Comparison of ENCODE assay signal across 29 cellular contexts in the genomic region with DNA sequence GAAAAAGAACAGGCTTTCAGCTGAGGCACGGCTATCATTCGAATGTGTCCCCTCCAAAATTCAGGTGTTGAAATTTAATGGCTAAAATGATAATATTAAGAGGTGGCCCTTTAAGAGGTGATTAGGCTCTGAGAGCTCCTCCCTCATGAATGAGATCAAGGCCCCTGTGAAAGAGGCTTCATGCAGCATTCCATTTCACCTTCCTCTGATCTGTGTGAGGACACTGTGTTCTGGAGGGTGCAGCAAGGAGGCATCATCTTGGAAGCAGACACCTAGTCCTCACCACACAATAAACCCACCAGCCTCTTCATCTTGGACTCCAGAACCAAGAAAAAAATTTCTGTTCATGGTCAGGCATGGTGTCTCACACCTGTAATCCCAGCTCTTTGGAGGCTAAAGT. TPM values are rescaled to one million over a fixed set of nuclear protein-coding genes. Genes with fewer than 3 reads are reported as not detected.
"Had no signal": no experiment of that assay in that cellular context is flagged by ENCODE, and none has a peak within 500 bp of the region (broad histone marks: within the 10 kb centered on the region; RNA-seq: fewer than 3 reads in every experiment).

No MANE protein-coding gene starts in this region.

- ATAC-seq: naive thymus-derived CD4-positive, alpha-beta T cell; psoas muscle; right lobe of liver; stimulated activated naive CD8-positive, alpha-beta T cell treated with anti-CD3 and anti-CD28 coated beads, Interleukin-15, amount 100 ng/mL, for 72 hours had no signal

- H3K27ac Mint-ChIP-seq: dendritic cell treated with granulocyte-macrophage colony-stimulating factor and Interleukin-4, amounts not matched to agents 40 ng/mL and 50 ng/mL, for 4 days; naive thymus-derived CD4-positive, alpha-beta T cell; nephron progenitor cell had no signal

- H3K9me3 Mint-ChIP-seq: dendritic cell treated with granulocyte-macrophage colony-stimulating factor and Interleukin-4, amounts not matched to agents 40 ng/mL and 50 ng/mL, for 4 days; stimulated activated naive CD8-positive, alpha-beta T cell treated with anti-CD3 and anti-CD28 coated beads, Interleukin-15, amount 100 ng/mL, for 72 hours had no signal

- H3K36me3 ChIP-seq: esophagus squamous epithelium, heart right ventricle, ovary, right lobe of liver, suprapubic skin, transverse colon, vagina had no signal

- H3K9me3 ChIP-seq: esophagus squamous epithelium, heart right ventricle, ovary, psoas muscle, right lobe of liver, suprapubic skin, transverse colon, vagina had no signal

- H3K4me3 ChIP-seq: esophagus squamous epithelium, heart right ventricle, ovary, psoas muscle, right lobe of liver, smooth muscle cell, suprapubic skin, transverse colon, vagina had no signal

- H3K27me3 ChIP-seq: esophagus squamous epithelium, heart right ventricle, ovary, right lobe of liver, suprapubic skin, transverse colon, vagina had no signal

- H3K4me1 Mint-ChIP-seq: stimulated activated naive CD8-positive, alpha-beta T cell treated with anti-CD3 and anti-CD28 coated beads, Interleukin-15, amount 100 ng/mL, for 72 hours had no signal

- H3K36me3 Mint-ChIP-seq: naive thymus-derived CD4-positive, alpha-beta T cell had no signal

- H3K4me1 ChIP-seq: vagina had no signal

- DNase-seq: effector memory CD4-positive, alpha-beta T cell; erythroblast; esophagus squamous epithelium; foreskin melanocyte; glutamatergic neuron; heart right ventricle; hippocampal formation; kidney glomerular epithelial cell; mesendoderm; midbrain; naive thymus-derived CD4-positive, alpha-beta T cell; nephron progenitor cell; occipital lobe; ovary; posterior cingulate gyrus; psoas muscle; right lobe of liver; stimulated activated CD4-positive, alpha-beta T cell treated with anti-CD3 and anti-CD28 coated beads, Interleukin-12 subunit alpha, Interleukin-12 subunit beta, amount 100 ng/mL, for 4 hours; stimulated activated CD4-positive, alpha-beta T cell treated with anti-CD3 and anti-CD28 coated beads, Interleukin-1b, Interleukin-23, amount 100 ng/mL, for 48 hours; stimulated activated CD4-positive, alpha-beta T cell treated with anti-CD3 and anti-CD28 coated beads, Interleukin-4, amount 100 ng/mL, for 1 hour; stimulated activated CD8-positive, alpha-beta memory T cell treated with anti-CD3 and anti-CD28 coated beads, Interleukin-4, amount 100 ng/mL, for 48 hours; stimulated activated naive CD4-positive, alpha-beta T cell; stimulated activated naive CD8-positive, alpha-beta T cell treated with anti-CD3 and anti-CD28 coated beads, Interleukin-15, amount 100 ng/mL, for 72 hours; transverse colon had no signal

- H3K4me3 Mint-ChIP-seq: dendritic cell treated with granulocyte-macrophage colony-stimulating factor and Interleukin-4, amounts not matched to agents 40 ng/mL and 50 ng/mL, for 4 days; naive thymus-derived CD4-positive, alpha-beta T cell; nephron progenitor cell; stimulated activated naive CD8-positive, alpha-beta T cell treated with anti-CD3 and anti-CD28 coated beads, Interleukin-15, amount 100 ng/mL, for 72 hours had no signal

- H3K27ac ChIP-seq: heart right ventricle, ovary, psoas muscle, right lobe of liver, suprapubic skin, vagina had no signal

RNA-seq across cellular contexts. Expression of a gene that starts 56.4 kb away (rescaled TPM):
- total RNA-seq: lung microvascular endothelial cell; naive thymus-derived CD4-positive, alpha-beta T cell; right lobe of liver had no signal
